Comparison of ENCODE assay signal across 22 cellular contexts in the genomic region with DNA sequence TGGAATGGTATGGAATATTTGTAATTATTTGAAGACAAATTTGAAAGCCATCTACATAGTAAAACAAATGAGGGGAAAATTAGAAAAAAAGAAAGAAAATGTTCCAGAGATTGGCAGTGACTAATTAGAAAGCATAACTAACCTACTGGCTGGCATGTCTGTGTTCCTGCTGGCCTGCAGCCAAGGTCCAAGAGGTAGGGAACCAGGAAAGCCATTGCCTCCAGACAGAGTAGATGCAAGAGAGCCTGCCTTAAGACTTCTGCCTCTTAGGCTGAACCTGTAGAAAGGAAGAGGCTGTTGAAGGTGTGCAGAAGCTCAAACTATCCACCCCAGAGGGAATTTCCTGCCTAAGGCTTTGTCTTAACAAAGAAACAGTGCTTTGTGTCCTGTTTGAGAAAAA.
DNase-seq lines count a peak whose midpoint lies in the region; ATAC-seq, FAIRE-seq and TF ChIP-seq lines count a peak whose summit lies in the region.
"Had no signal": no experiment of that assay in that cellular context is flagged by ENCODE, and none has a peak within 500 bp of the region (broad histone marks: within the 10 kb centered on the region; RNA-seq: fewer than 3 reads in every experiment).

No MANE protein-coding gene starts in this region.

- H3K27me3 Mint-ChIP-seq in MCF 10A (ENCODE audit: insufficient read depth, unreplicated experiment) = no peaks in the 10 kb centered on the region

- ATAC-seq in lower lobe of right lung = peak in 1 of 2 donors; percentile 35
- no peak for ATAC-seq in activated naive CD4-positive, alpha-beta T cell treated with anti-CD3 and anti-CD28 coated beads, Interleukin-2, amount 50 U/mL, for 72 hours
- no peak for ATAC-seq in HG02798 (IDR thresholded peaks at IDR 0.05; ENCODE audit: poor library complexity, unreplicated experiment)
- ATAC-seq: CD8-positive, alpha-beta T cell; K562 had no signal

- no TSS peak for BruUV-seq in MCF 10A (replicated peaks; lab: Mats Ljungman, UMichigan)

- no peak for FAIRE-seq in bronchial epithelial cell (lab: Jason Lieb, UNC)
- FAIRE-seq: H54, K562 had no signal

- H3K4me3 Mint-ChIP-seq in MCF 10A (ENCODE audit: unreplicated experiment) = no peak overlapping the region
- H3K4me3 Mint-ChIP-seq: CD8-positive, alpha-beta T cell had no signal

- POLR2A ChIA-PET in MCF 10A (lab: Yijun Ruan, JAX) = no interaction called here

- H3K4me1 Mint-ChIP-seq in MCF 10A (ENCODE audit: insufficient read depth, unreplicated experiment) = peaks cover 12% of the 10 kb centered on the region

- no peaks in the 10 kb centered on the region for H3K36me3 ChIP-seq in breast epithelium
- no peaks in the 10 kb centered on the region for H3K36me3 ChIP-seq in bronchial epithelial cell (ENCODE audit: control insufficient read depth, insufficient read depth, low read length)
- no peaks in the 10 kb centered on the region for H3K36me3 ChIP-seq in lower lobe of right lung
- H3K36me3 ChIP-seq: Peyer's patch, SJSA1 had no signal

- CTCF ChIA-PET in MCF 10A (lab: Yijun Ruan, JAX) = interaction anchor here (0.8 to 0.9 kb wide), 2 partner anchors 17 to 231 kb away, joined by 3 read pairs; no protein-coding TSS in a partner anchor

- H3K9me3 ChIP-seq in breast epithelium (no peaks in the 10 kb centered on the region), lower lobe of right lung (no peaks in the 10 kb centered on the region)
- H3K9me3 ChIP-seq: Peyer's patch, SJSA1 had no signal

- H3K4me3 ChIP-seq in breast epithelium = no peak overlapping the region
- no peak overlapping the region for H3K4me3 ChIP-seq in bronchial epithelial cell (ENCODE audit: low read depth, low read length)
- H3K4me3 ChIP-seq in lower lobe of right lung = no peak overlapping the region
- H3K4me3 ChIP-seq: K562, Peyer's patch, SJSA1 had no signal

- no peak for TF ChIP-seq POLR2A in breast epithelium (IDR thresholded peaks at IDR 0.05)

- no peak overlapping the region for H3K27ac Mint-ChIP-seq in MCF 10A (ENCODE audit: low read depth, unreplicated experiment)
- H3K27ac Mint-ChIP-seq in activated naive CD4-positive, alpha-beta T cell treated with anti-CD3 and anti-CD28 coated beads, Interleukin-2, amount 50 U/mL, for 72 hours = no peak overlapping the region
- H3K27ac Mint-ChIP-seq: CD8-positive, alpha-beta T cell had no signal

- H3K4me1 ChIP-seq in breast epithelium (no peaks in the 10 kb centered on the region), lower lobe of right lung (no peaks in the 10 kb centered on the region)
- H3K4me1 ChIP-seq: Peyer's patch, SJSA1 had no signal

- TF ChIP-seq CTCF in MCF 10A (IDR thresholded peaks at IDR 0.05; ENCODE audit: unreplicated experiment) = no peak
- TF ChIP-seq CTCF in breast epithelium (IDR thresholded peaks at IDR 0.05) = no peak
- TF ChIP-seq CTCF in bronchial epithelial cell (IDR thresholded peaks at IDR 0.05; ENCODE audit: insufficient read depth, low read length, severe bottlenecking) = no peak
- no peak for TF ChIP-seq CTCF in lower lobe of right lung (IDR thresholded peaks at IDR 0.05)
- no peak for TF ChIP-seq CTCF in GM20000 (IDR thresholded peaks at IDR 0.05; ENCODE audit: extremely low read depth, missing control alignments)

- H3K27ac ChIP-seq in breast epithelium (no peak overlapping the region), lower lobe of right lung (no peak overlapping the region)
- H3K27ac ChIP-seq: Peyer's patch, SJSA1 had no signal

- H3K36me3 Mint-ChIP-seq in MCF 10A (ENCODE audit: insufficient read depth, unreplicated experiment) = no peaks in the 10 kb centered on the region
- no peaks in the 10 kb centered on the region for H3K36me3 Mint-ChIP-seq in activated naive CD4-positive, alpha-beta T cell treated with anti-CD3 and anti-CD28 coated beads, Interleukin-2, amount 50 U/mL, for 72 hours
- H3K36me3 Mint-ChIP-seq: CD8-positive, alpha-beta T cell had no signal

- DNase-seq in MCF 10A (ENCODE audit: unreplicated experiment) = peak; percentile 56
- DNase-seq in breast epithelium (ENCODE audit: low spot score in 2 of 2) = no peak
- peak; percentile 10 for DNase-seq in bronchial epithelial cell (ENCODE audit: low read depth)
- peak; percentile 49 for DNase-seq in lower lobe of right lung
- no peak for DNase-seq in GM20000 (ENCODE audit: low spot score)
- DNase-seq in activated naive CD4-positive, alpha-beta T cell treated with anti-CD3 and anti-CD28 coated beads, Interleukin-2, amount 50 U/mL, for 72 hours (ENCODE audit: low spot score in 2 of 2) = no peak
- DNase-seq: AML-193; C1 segment of cervical spinal cord; CD8-positive, alpha-beta T cell; DMS53; GDM1; MM.1S; NCI-H1048; NCI-H1417 treated with DMSO at 0.1 percent for 48 hours; NCI-H187; NCI-H446; NCI-H526; Peyer's patch had no signal

- intact Hi-C loops in MCF 10A (cut with micrococcal nuclease) (no loop called here), breast epithelium (cut with DNase I; ENCODE audit: low total_unique reads) (no loop called here), lower lobe of right lung (cut with DNase I) (no loop called here)

- H3K9me3 Mint-ChIP-seq in MCF 10A (ENCODE audit: unreplicated experiment) = no peaks in the 10 kb centered on the region
- no peaks in the 10 kb centered on the region for H3K9me3 Mint-ChIP-seq in activated naive CD4-positive, alpha-beta T cell treated with anti-CD3 and anti-CD28 coated beads, Interleukin-2, amount 50 U/mL, for 72 hours
- H3K9me3 Mint-ChIP-seq: CD8-positive, alpha-beta T cell had no signal

- H3K27me3 ChIP-seq in breast epithelium (no peaks in the 10 kb centered on the region), bronchial epithelial cell (ENCODE audit: control insufficient read depth, insufficient read depth, low read length) (no peaks in the 10 kb centered on the region), lower lobe of right lung (ENCODE audit: low read depth) (no peaks in the 10 kb centered on the region)
- H3K27me3 ChIP-seq: Peyer's patch, SJSA1 had no signal

Comparison
In these comparisons a context has a peak if more than half of its experiments do, and no peak if none do; other contexts are left out.
1. DNase-seq: peak in MCF 10A (single experiment), bronchial epithelial cell (single experiment) and lower lobe of right lung (single experiment); none in breast epithelium (0 of 2), GM20000 (single experiment) and activated naive CD4-positive, alpha-beta T cell treated with anti-CD3 and anti-CD28 coated beads, Interleukin-2, amount 50 U/mL, for 72 hours (0 of 2).